Comparison of ENCODE assay signal across 17 cellular contexts in genomic region chr15:69808756-69809155, GRCh38.
A peak's percentile ranks its signal among the peaks of the same experiment; 100 is the strongest.
DNase-seq lines count a peak whose midpoint lies in the region; ATAC-seq, FAIRE-seq and TF ChIP-seq lines count a peak whose summit lies in the region.
"Had no signal": no experiment of that assay in that cellular context is flagged by ENCODE, and none has a peak within 500 bp of the region (broad histone marks: within the 10 kb centered on the region; RNA-seq: fewer than 3 reads in every experiment).

No MANE protein-coding gene starts in this region.

- FAIRE-seq in bronchial epithelial cell (lab: Jason Lieb, UNC): peak; percentile 95
- FAIRE-seq: K562, RCC 7860 had no signal

- H3K27me3 ChIP-seq in IMR-90 (ENCODE audit: control insufficient read depth, insufficient read depth, low read length) (peaks cover 15% of the 10 kb centered on the region), bronchial epithelial cell (ENCODE audit: control insufficient read depth, insufficient read depth, low read length) (peaks cover 2% of the 10 kb centered on the region), lung (ENCODE audit: control insufficient read depth, insufficient read depth) (no peaks in the 10 kb centered on the region), subcutaneous abdominal adipose tissue (ENCODE audit: control insufficient read depth in 5 of 5, insufficient read depth in 4 of 5, low read length in 5 of 5) (peaks cover 0 to under 1% (median 0%) of the 10 kb centered on the region in 5 donors)

- H4K5ac ChIP-seq in IMR-90 (ENCODE audit: low read depth, low read length): no peak overlapping the region

- H2BK5ac ChIP-seq in IMR-90 (ENCODE audit: low read depth, low read length, poor library complexity, severe bottlenecking): no peak overlapping the region

- CTCF ChIA-PET in IMR-90 (lab: Yijun Ruan, JAX): interaction anchor here (0.6 kb wide), 1 partner anchor 55 kb away, joined by 3 read pairs; no protein-coding TSS in a partner anchor

- no peak overlapping the region for H2BK15ac ChIP-seq in IMR-90 (ENCODE audit: low read depth, low read length)

- intact Hi-C loops in IMR-90 (cut with micrococcal nuclease): loop anchor here (5.0 kb wide), 1 partner anchor 286 kb away; no protein-coding TSS in a partner anchor

- no peak for TF ChIP-seq RAD21 in IMR-90 (IDR thresholded peaks at IDR 0.05; ENCODE audit: low read length)

- ATAC-seq in IMR-90 (ENCODE audit: low read depth) (peak; percentile 72), lung (ENCODE audit: insufficient read depth, low FRiP score) (peak; percentile 20), GM21423 (IDR thresholded peaks at IDR 0.05; ENCODE audit: unreplicated experiment) (no peak)
- ATAC-seq: GM23338, K562 had no signal

- no peak for TF ChIP-seq POLR2A in IMR-90 (IDR thresholded peaks at IDR 0.05; ENCODE audit: low read depth, low read length)

- H4K8ac ChIP-seq in IMR-90 (ENCODE audit: low read depth in 2 of 2, low read length in 2 of 2): no peak overlapping the region

- no peaks in the 10 kb centered on the region for H3K79me1 ChIP-seq in IMR-90 (ENCODE audit: low read depth in 1 of 2, low read length in 2 of 2)

- H3K9me3 ChIP-seq in IMR-90 (ENCODE audit: control insufficient read depth, insufficient read depth, low read length) (no peaks in the 10 kb centered on the region), lung (ENCODE audit: control insufficient read depth in 2 of 2, insufficient read depth in 1 of 2, low read length in 1 of 2) (no peaks in the 10 kb centered on the region), subcutaneous abdominal adipose tissue (ENCODE audit: control insufficient read depth in 5 of 5, low read length in 5 of 5) (no peaks in the 10 kb centered on the region)
- H3K9me3 ChIP-seq: Caco-2 had no signal

- H3K4me1 ChIP-seq in IMR-90 (ENCODE audit: control insufficient read depth, insufficient read depth, low read length) (peaks cover 4% of the 10 kb centered on the region), lung (ENCODE audit: control insufficient read depth in 2 of 2, insufficient read depth in 2 of 2, low read length in 2 of 2) (no peaks in the 10 kb centered on the region), subcutaneous abdominal adipose tissue (ENCODE audit: control insufficient read depth in 5 of 5, insufficient read depth in 5 of 5, low read length in 5 of 5) (peaks cover 0 to 44% (median 28%) of the 10 kb centered on the region in 5 donors)
- H3K4me1 ChIP-seq: Caco-2 had no signal

- no peaks in the 10 kb centered on the region; the same call in 1 of the 2 replicates for H3K9me1 ChIP-seq in IMR-90 (ENCODE audit: insufficient read depth, low read length)

- no peak overlapping the region for H3K27ac ChIP-seq in IMR-90 (ENCODE audit: insufficient read depth, low read length)
- no peak overlapping the region for H3K27ac ChIP-seq in lung (ENCODE audit: low read depth in 1 of 2, low read length in 1 of 2)
- peak overlapping the region; percentile 51 for H3K27ac ChIP-seq in subcutaneous abdominal adipose tissue (ENCODE audit: low read depth, low read length)
- H3K27ac ChIP-seq: HL-60 had no signal

- H3K18ac ChIP-seq in IMR-90 (ENCODE audit: low read depth, low read length): no peak overlapping the region

- dilution Hi-C loops in IMR-90 (cut with HindIII; ENCODE audit: low sequenced_read_pairs, unreplicated experiment): no loop called here

- BruUV-seq in IMR-90 (replicated peaks; lab: Mats Ljungman, UMichigan): no TSS peak

- H3K36me3 ChIP-seq in IMR-90 (ENCODE audit: control insufficient read depth, insufficient read depth, low read length): no peaks in the 10 kb centered on the region
- H3K36me3 ChIP-seq in bronchial epithelial cell (ENCODE audit: control insufficient read depth, insufficient read depth, low read length): no peaks in the 10 kb centered on the region
- no peaks in the 10 kb centered on the region for H3K36me3 ChIP-seq in lung (ENCODE audit: control insufficient read depth in 2 of 2, insufficient read depth in 2 of 2, low read length in 2 of 2)
- H3K36me3 ChIP-seq in subcutaneous abdominal adipose tissue (ENCODE audit: control insufficient read depth in 5 of 5, insufficient read depth in 5 of 5, low read length in 5 of 5): no peaks in the 10 kb centered on the region

- no peak overlapping the region for H3K4me2 ChIP-seq in IMR-90 (ENCODE audit: low read depth, low read length)
- H3K4me2 ChIP-seq: GM23338 had no signal

- H2BK20ac ChIP-seq in IMR-90 (ENCODE audit: low read depth, low read length): no peak overlapping the region

- H3K23ac ChIP-seq in IMR-90 (ENCODE audit: low read depth, low read length): no peak overlapping the region

- POLR2A ChIA-PET in IMR-90 (lab: Charles Lee; ENCODE audit: unreplicated experiment): no interaction called here

- H3K9ac ChIP-seq in IMR-90 (ENCODE audit: low read depth, low read length) (no peak overlapping the region), subcutaneous abdominal adipose tissue (ENCODE audit: low read length in 5 of 5) (no peak overlapping the region)

- no peaks in the 10 kb centered on the region for H4K20me1 ChIP-seq in IMR-90 (ENCODE audit: insufficient read depth, low read length)

- no peak overlapping the region for H3K56ac ChIP-seq in IMR-90 (ENCODE audit: extremely low read depth, insufficient read depth, low read length)

- H3K4ac ChIP-seq in IMR-90 (ENCODE audit: low read depth, low read length): no peak overlapping the region

- no peak overlapping the region; the same call in 1 of the 2 replicates for H2AK5ac ChIP-seq in IMR-90 (ENCODE audit: low read depth, low read length)

- DNase-seq in IMR-90: peak; percentile 48
- no peak for DNase-seq in bronchial epithelial cell (ENCODE audit: low read depth)
- DNase-seq in lung (ENCODE audit: low spot score): peak; percentile 40
- no peak for DNase-seq in NCI-H187 treated with DMSO at 0.1 percent for 48 hours (lab: John Stamatoyannopoulos, UW)
- no peak for DNase-seq in iPS-NIHi11 (ENCODE audit: low spot score)
- DNase-seq: Caco-2, NCI-H1092, NCI-H1694, NCI-H2171, NCI-H510A treated with DMSO at 0.1 percent for 48 hours, SHP77 had no signal

- no peak overlapping the region for H3K14ac ChIP-seq in IMR-90 (replicated peaks; ENCODE audit: low read depth, low read length)

- H2AFZ ChIP-seq in IMR-90 (replicated peaks; ENCODE audit: low read length, poor library complexity): no peak overlapping the region
- H2AFZ ChIP-seq: GM23338 had no signal

- H4K91ac ChIP-seq in IMR-90 (ENCODE audit: insufficient read depth, low read depth, low read length): no peak overlapping the region

- TF ChIP-seq CTCF in IMR-90 (conservative IDR thresholded peaks at IDR 0.05; ENCODE audit: low read depth, low read length) (no peak), bronchial epithelial cell (IDR thresholded peaks at IDR 0.05; ENCODE audit: insufficient read depth, low read length, severe bottlenecking) (no peak), lung (IDR thresholded peaks at IDR 0.05; ENCODE audit: control extremely low read depth, extremely low read depth) (no peak)

- in situ Hi-C loops in IMR-90 (cut with MboI; ENCODE audit: low sequenced_read_pairs): no loop called here

- 70% methylated on average over 2 of the region's 4 CpGs; no CpG with 5 or more reads in 1 of the 2 experiments for WGBS in IMR-90 (ENCODE audit: extremely low coverage in 2 of 2, insufficient read length in 1 of 2), 2 experiments
- 40 to 68% methylated on average over 4 of the region's 4 CpGs for WGBS in lung, 2 donors

- H2AK9ac ChIP-seq in IMR-90 (replicated peaks; ENCODE audit: low read depth, low read length, poor library complexity): no peak overlapping the region

- no peak overlapping the region for H3K4me3 ChIP-seq in IMR-90 (ENCODE audit: insufficient read depth, low read depth, low read length)
- H3K4me3 ChIP-seq in bronchial epithelial cell (ENCODE audit: low read depth, low read length): no peak overlapping the region
- H3K4me3 ChIP-seq in lung: no peak overlapping the region
- H3K4me3 ChIP-seq in subcutaneous abdominal adipose tissue (ENCODE audit: low read depth in 1 of 5, low read length in 5 of 5): no peak overlapping the region
- H3K4me3 ChIP-seq: GM23338, K562 had no signal

- H2BK120ac ChIP-seq in IMR-90 (ENCODE audit: low read depth, low read length): no peak overlapping the region

TF ChIP-seq in IMR-90, 13 proteins besides CTCF, POLR2A, EP300 and RAD21:
- TF ChIP-seq NFE2L2 (IDR thresholded peaks at IDR 0.05; ENCODE audit: low read depth, low read length): 0 out of 2 replicates have a peak, but pooled peaks have one; percentile 14
- TF ChIP-seq CEBPB (IDR thresholded peaks at IDR 0.05; ENCODE audit: low read depth, low read length): peak; percentile 72
- 0 out of 2 replicates have a peak, but pooled peaks have one; percentile 26 for TF ChIP-seq BHLHE40 (IDR thresholded peaks at IDR 0.05; ENCODE audit: low read depth, low read length)
- no peak for TF ChIP-seq CHD1 (IDR thresholded peaks at IDR 0.05; ENCODE audit: low read depth, low read length)
- TF ChIP-seq MAZ (IDR thresholded peaks at IDR 0.05; ENCODE audit: borderline replicate concordance, low read depth, low read length): no peak

Comparison
In these comparisons a context has a peak if more than half of its experiments do, and no peak if none do; other contexts are left out.
1. DNase-seq: peak in IMR-90 (single experiment) and lung (single experiment); none in bronchial epithelial cell (single experiment), NCI-H187 treated with DMSO at 0.1 percent for 48 hours (single experiment) and iPS-NIHi11 (single experiment).